Comparison of ENCODE assay signal across 2 cellular contexts in the genomic region with DNA sequence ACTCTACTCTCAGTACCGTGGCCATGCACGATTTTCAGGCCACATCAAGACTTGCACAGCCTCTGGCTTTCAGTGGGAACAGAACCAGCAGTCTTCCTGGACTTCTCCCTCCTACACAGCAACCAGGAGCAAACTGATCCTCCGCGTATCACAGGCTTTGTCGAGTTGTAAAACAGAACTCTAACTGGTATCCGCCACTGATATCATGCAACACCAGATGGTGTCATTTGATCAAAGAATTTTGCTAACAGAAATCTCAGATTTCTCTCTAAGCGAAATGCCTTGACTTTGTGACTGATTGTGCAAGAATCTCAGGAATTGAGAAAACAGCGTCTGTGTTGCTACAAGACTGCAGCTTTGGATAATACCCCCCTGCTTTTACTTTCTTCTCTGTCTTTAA.
TF ChIP-seq lines count a peak whose summit lies in the region.

No MANE protein-coding gene starts in this region.

TF ChIP-seq in HCT116, 20 proteins besides CTCF, POLR2A, EP300 and RAD21:
- TF ChIP-seq TCF7L2 (IDR thresholded peaks at IDR 0.05; ENCODE audit: borderline replicate concordance, extremely low read depth, insufficient read depth, insufficient read length): no peak
- TF ChIP-seq CEBPB (IDR thresholded peaks at IDR 0.05; ENCODE audit: low read depth): peak; percentile 89
- 0 out of 2 replicates have a peak, but pooled peaks have one; percentile 10 for TF ChIP-seq FOSL1 (IDR thresholded peaks at IDR 0.05; ENCODE audit: low read depth)

TF ChIP-seq in HEK293T, 16 proteins besides CTCF, POLR2A, EP300 and RAD21:
- TF ChIP-seq SUZ12 (IDR thresholded peaks at IDR 0.05): no peak
- no peak for TF ChIP-seq BHLHE40 (IDR thresholded peaks at IDR 0.05; ENCODE audit: borderline replicate concordance)
- TF ChIP-seq FOXM1 (IDR thresholded peaks at IDR 0.05; ENCODE audit: borderline replicate concordance): no peak
